19 cellular contexts compared by ENCODE assay signal in the genomic region with DNA sequence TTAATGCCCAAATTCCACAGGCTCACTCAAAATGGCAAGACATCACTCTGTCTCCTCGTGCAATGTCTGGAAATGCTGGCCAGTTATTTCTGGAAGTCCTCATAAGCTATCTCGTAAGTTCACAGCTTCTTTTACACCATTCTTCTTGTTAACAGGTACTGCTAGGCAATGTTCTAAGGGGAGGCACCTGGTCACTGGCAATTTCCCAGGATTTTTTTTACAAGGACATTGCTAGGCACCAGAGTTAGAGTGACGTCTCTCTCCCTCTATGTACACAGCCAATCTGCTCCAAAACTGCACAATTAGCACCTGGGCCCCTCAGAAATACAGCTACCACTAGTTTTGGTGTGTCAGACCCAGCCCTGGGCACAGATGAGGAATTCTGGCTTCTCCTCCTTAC.
DNase-seq lines count a peak whose midpoint lies in the region; ATAC-seq, FAIRE-seq and TF ChIP-seq lines count a peak whose summit lies in the region.
"Had no signal": no experiment of that assay in that cellular context is flagged by ENCODE, and none has a peak within 500 bp of the region (broad histone marks: within the 10 kb centered on the region; RNA-seq: fewer than 3 reads in every experiment).

No MANE protein-coding gene starts in this region.

- no TSS peak for BruUV-seq in HepG2 (replicated peaks; lab: Mats Ljungman, UMichigan)

- no peak for FAIRE-seq in pancreas (lab: Jason Lieb, UNC)
- no peak for FAIRE-seq in HepG2 (lab: Jason Lieb, UNC)
- FAIRE-seq: A549, D721Med, GM12892, H1 had no signal

- H3K9ac ChIP-seq in HepG2 (ENCODE audit: insufficient read depth, low read depth, low read length) = no peak overlapping the region

- H3K27me3 ChIP-seq in pancreas (no peaks in the 10 kb centered on the region), HepG2 (ENCODE audit: control insufficient read depth in 1 of 2, insufficient read depth in 2 of 2, low read length in 2 of 2) (no peaks in the 10 kb centered on the region)

- TF ChIP-seq CTCF in brain (conservative IDR thresholded peaks at IDR 0.05) (no peak), pancreas (IDR thresholded peaks at IDR 0.05) (no peak), GM13976 (IDR thresholded peaks at IDR 0.05; ENCODE audit: borderline replicate concordance, control extremely low read depth, extremely low read depth, insufficient read depth, missing control alignments) (no peak), HepG2 (CRISPR knock-in tag; IDR thresholded peaks at IDR 0.05) (no peak)

- H3K4me3 ChIP-seq in pancreas = no peak overlapping the region
- H3K4me3 ChIP-seq in HepG2 (replicated peaks in 1 of 3; ENCODE audit: insufficient read depth in 1 of 3, low read depth in 2 of 3, low read length in 3 of 3) = no peak overlapping the region
- H3K4me3 ChIP-seq: A549, HAP-1 had no signal

- H3K27me3 Mint-ChIP-seq in brain = peaks cover 2% of the 10 kb centered on the region
- H3K27me3 Mint-ChIP-seq: CD4-positive, alpha-beta T cell had no signal

- peak overlapping the region in 1 of 5 experiments; percentile 40 for H3K4me3 Mint-ChIP-seq in brain
- H3K4me3 Mint-ChIP-seq: CD4-positive, alpha-beta T cell had no signal

- 43 to 53% methylated on average over 3 of the region's 3 CpGs for WGBS in pancreas, 2 donors
- WGBS in HepG2 (ENCODE audit: low lambda C conversion rate) = 10% methylated on average over 2 of the region's 3 CpGs

- TF ChIP-seq POLR2A in HepG2 (IDR thresholded peaks at IDR 0.05; ENCODE audit: insufficient read depth in 1 of 2, low read depth in 2 of 2, low read length in 2 of 2) = no peak

- DNase-seq in DMS 273 treated with DMSO at 0.1 percent for 48 hours (lab: John Stamatoyannopoulos, UW) (peak; percentile 85), NCI-H69 (lab: John Stamatoyannopoulos, UW) (peak; percentile 64), pancreas (peak in 2 of 6 donors; percentile 10 to 20), GM13976 (ENCODE audit: low spot score) (no peak), HepG2 (ENCODE audit: low spot score) (no peak)
- no peak for DNase-seq in effector CD8-positive, alpha-beta T cell (lab: John Stamatoyannopoulos, UW)
- DNase-seq: AML-193; Caco-2; CD4-positive, alpha-beta T cell; DMS53; GDM1; KG1 had no signal

- POLR2A ChIA-PET in HepG2 (lab: Yijun Ruan, JAX) = no interaction called here

- no peak for TF ChIP-seq RAD21 in HepG2 (CRISPR knock-in tag; IDR thresholded peaks at IDR 0.05)

- no peaks in the 10 kb centered on the region for H3K79me2 ChIP-seq in HepG2 (ENCODE audit: insufficient read depth, low read length)

- H3K36me3 Mint-ChIP-seq in brain = no peaks in the 10 kb centered on the region

- H3K4me2 ChIP-seq in HepG2 (ENCODE audit: low read depth, low read length) = no peak overlapping the region
- H3K4me2 ChIP-seq: A549 had no signal

- no peaks in the 10 kb centered on the region for H4K20me1 ChIP-seq in HepG2 (ENCODE audit: insufficient read depth, low read length)

- peaks cover 0 to 13% (median 7%) of the 10 kb centered on the region in 5 experiments for H3K9me3 Mint-ChIP-seq in brain

- no peaks in the 10 kb centered on the region for H3K9me3 ChIP-seq in pancreas
- H3K9me3 ChIP-seq in HepG2 (ENCODE audit: low read length) = no peaks in the 10 kb centered on the region
- H3K9me3 ChIP-seq: A549, Caco-2, HAP-1 had no signal

- H3K4me1 ChIP-seq in pancreas (no peaks in the 10 kb centered on the region), HepG2 (ENCODE audit: insufficient read depth, low read length) (no peaks in the 10 kb centered on the region)
- H3K4me1 ChIP-seq: A549, Caco-2, HAP-1 had no signal

- CTCF ChIA-PET in HepG2 (lab: Yijun Ruan, JAX; ENCODE audit: low intra/inter-chr PET ratio, low total read pairs) = no interaction called here

- H3K36me3 ChIP-seq in pancreas (no peaks in the 10 kb centered on the region), HepG2 (replicated peaks in 1 of 2; ENCODE audit: control insufficient read depth in 1 of 2, insufficient read depth in 2 of 2, low read length in 2 of 2) (no peaks in the 10 kb centered on the region)
- H3K36me3 ChIP-seq: HAP-1 had no signal

- intact Hi-C loops in pancreas (cut with DNase I) = no loop called here
- intact Hi-C loops in HepG2 (cut with micrococcal nuclease; ENCODE audit: unreplicated experiment) = no loop called here

- ATAC-seq in pancreas (peak; percentile 47 to 82 (median 79)), HepG2 (no peak)
- ATAC-seq: A549 had no signal

- peak overlapping the region in 3 of 5 experiments; percentile 4 to 95 (median 90) for H3K27ac Mint-ChIP-seq in brain
- H3K27ac Mint-ChIP-seq: CD4-positive, alpha-beta T cell had no signal

- H2AFZ ChIP-seq in HepG2 (ENCODE audit: low read length) = no peak overlapping the region

- H3K27ac ChIP-seq in pancreas = no peak overlapping the region
- H3K27ac ChIP-seq in HepG2 (ENCODE audit: extremely low read length, insufficient read depth, low read length) = no peak overlapping the region
- H3K27ac ChIP-seq: A549, C4-2B had no signal

- no peak for TF ChIP-seq EP300 in HepG2 (IDR thresholded peaks at IDR 0.05; ENCODE audit: low read depth in 2 of 2, low read length in 2 of 2)
- TF ChIP-seq EP300 in HepG2 (CRISPR knock-in tag; IDR thresholded peaks at IDR 0.05; ENCODE audit: borderline replicate concordance) = no peak

- peaks cover 37% of the 10 kb centered on the region for H3K4me1 Mint-ChIP-seq in brain

- in situ Hi-C loops in GM13976 (cut with MboI; ENCODE audit: low sequenced_read_pairs, unreplicated experiment) = no loop called here
- in situ Hi-C loops in HepG2 (cut with HindIII; ENCODE audit: extremely low pct_ligation_motif_present, low pct_unique_long_range_greater_than_20kb) = no loop called here

TF ChIP-seq in HepG2, 621 proteins besides CTCF, POLR2A, EP300 and RAD21:
- no peak for TF ChIP-seq ZNF543 (CRISPR knock-in tag; IDR thresholded peaks at IDR 0.05)
- no peak for TF ChIP-seq SKI (IDR thresholded peaks at IDR 0.05; ENCODE audit: partially characterized antibody)
- no peak for TF ChIP-seq RBAK (CRISPR knock-in tag; IDR thresholded peaks at IDR 0.05)

Comparison
In these comparisons a context has a peak if more than half of its experiments do, and no peak if none do; other contexts are left out.
1. DNase-seq: peak in DMS 273 treated with DMSO at 0.1 percent for 48 hours (single experiment) and NCI-H69 (single experiment); none in GM13976 (single experiment), effector CD8-positive, alpha-beta T cell (single experiment) and HepG2 (single experiment).